In the genomic region with DNA sequence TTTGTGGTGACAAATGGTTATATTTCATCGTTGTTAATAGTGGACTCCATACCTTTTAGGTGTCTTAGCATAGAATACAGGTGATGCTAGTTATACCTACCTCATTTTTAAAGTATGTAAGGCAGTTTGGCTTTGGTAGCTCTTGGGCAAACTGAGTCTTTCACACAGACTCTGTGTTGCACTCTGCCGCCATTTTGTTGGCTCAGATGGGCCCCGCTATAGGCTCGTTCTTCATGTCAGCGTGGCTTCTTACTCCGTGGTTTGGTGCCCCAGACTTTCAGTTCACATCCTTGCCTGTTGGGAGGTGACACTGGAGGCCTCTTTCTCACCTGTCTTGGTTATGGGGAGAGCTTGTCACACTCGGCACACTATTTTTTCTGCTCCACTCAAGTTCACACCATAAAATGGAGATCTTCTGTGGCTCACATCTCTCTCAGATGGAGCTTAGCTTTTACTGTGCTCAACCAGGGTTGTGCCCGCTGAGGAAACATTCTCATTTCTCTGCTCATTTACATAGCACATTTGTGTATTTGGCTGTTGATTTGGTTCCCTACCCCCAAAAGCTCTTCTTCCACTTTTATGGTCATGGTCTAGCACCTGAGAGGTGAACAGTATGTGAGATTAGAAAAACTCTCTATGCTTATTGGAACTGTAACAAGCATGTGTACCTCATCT, we compare ENCODE assay signal across 8 cellular contexts.
DNase-seq lines count a peak whose midpoint lies in the region; ATAC-seq lines count a peak whose summit lies in the region.

No MANE protein-coding gene starts in this region.

- no peak overlapping the region for H3K9ac ChIP-seq in GM23248

- no peaks in the 10 kb centered on the region for H3K27me3 Mint-ChIP-seq in memory B cell

- H3K9me3 Mint-ChIP-seq in memory B cell, result no peaks in the 10 kb centered on the region

- no peak overlapping the region for H3K27ac ChIP-seq in GM23248

- H3K36me3 Mint-ChIP-seq in memory B cell, result peaks cover 26% of the 10 kb centered on the region

- H3K27me3 ChIP-seq in H7 (ENCODE audit: control insufficient read depth, insufficient read depth, low read length) (no peaks in the 10 kb centered on the region), GM23248 (replicated peaks; ENCODE audit: insufficient read depth) (no peaks in the 10 kb centered on the region), MG63 (no peaks in the 10 kb centered on the region)

- no peak overlapping the region for H2AFZ ChIP-seq in GM23248

- H3F3A ChIP-seq in GM23248 (ENCODE audit: insufficient read depth), result peaks cover 95% of the 10 kb centered on the region

- 95 to 96% methylated on average over 8 of the region's 8 CpGs for WGBS in GM23248 (ENCODE audit: low coverage in 1 of 2, low lambda C conversion rate in 2 of 2, missing lambda C conversion rate in 2 of 2), 2 experiments

- H3K9me3 ChIP-seq in GM23248 (ENCODE audit: low read depth), result no peaks in the 10 kb centered on the region
- H3K9me3 ChIP-seq in MG63, result no peaks in the 10 kb centered on the region

- no peaks in the 10 kb centered on the region for H3K36me3 ChIP-seq in H7 (replicated peaks; ENCODE audit: control insufficient read depth, insufficient read depth, low read length)
- H3K36me3 ChIP-seq in GM23248 (ENCODE audit: low read depth), result peaks cover 28% of the 10 kb centered on the region; the same call in 1 of the 2 replicates
- peaks cover 61% of the 10 kb centered on the region for H3K36me3 ChIP-seq in MG63

- ATAC-seq in GM18517 (IDR thresholded peaks at IDR 0.05; ENCODE audit: unreplicated experiment) (peak; percentile 84), GM21367 (IDR thresholded peaks at IDR 0.05; ENCODE audit: unreplicated experiment) (peak; percentile 71), HG03442 (IDR thresholded peaks at IDR 0.05; ENCODE audit: unreplicated experiment) (peak; percentile 54), memory B cell (ENCODE audit: low read depth) (peak; percentile 91)

- H3K4me3 ChIP-seq in H7 (ENCODE audit: insufficient read depth, low read depth, low read length), result no peak overlapping the region
- H3K4me3 ChIP-seq in GM23248, result no peak overlapping the region
- H3K4me3 ChIP-seq in MG63, result no peak overlapping the region

- H3K4me1 Mint-ChIP-seq in memory B cell, result peaks cover 39% of the 10 kb centered on the region

- H3K4me2 ChIP-seq in GM23248 (ENCODE audit: unreplicated experiment), result no peak overlapping the region

- DNase-seq in memory B cell (ENCODE audit: low spot score in 2 of 2) (peak; percentile 50 to 68), pons (ENCODE audit: low spot score) (no peak), H7 (no peak), GM23248 (no peak), MG63 (no peak)

- no peaks in the 10 kb centered on the region for H3K9me2 ChIP-seq in GM23248 (ENCODE audit: insufficient read depth)

- in situ Hi-C loops in GM23248 (cut with MboI), result no loop called here

- peak overlapping the region; percentile 97 for H3K27ac Mint-ChIP-seq in memory B cell

- H3K4me3 Mint-ChIP-seq in memory B cell, result peak overlapping the region; percentile 69

- H3K4me1 ChIP-seq in GM23248 (ENCODE audit: insufficient read depth), result peaks cover 82% of the 10 kb centered on the region

- peaks cover 67% of the 10 kb centered on the region for H3K79me2 ChIP-seq in GM23248 (ENCODE audit: insufficient read depth)

- H4K20me1 ChIP-seq in GM23248 (ENCODE audit: insufficient read depth), result no peaks in the 10 kb centered on the region

Comparison
In these comparisons a context has a peak if more than half of its experiments do, and no peak if none do; other contexts are left out.
1. DNase-seq: peak in memory B cell (2 of 2); none in pons (single experiment), H7 (single experiment), GM23248 (single experiment) and MG63 (single experiment).
2. Peak in every context shown above with its lines, with median percentiles within 50 percentile points of each other: ATAC-seq.